10 cellular contexts compared by ENCODE assay signal in the genomic region with DNA sequence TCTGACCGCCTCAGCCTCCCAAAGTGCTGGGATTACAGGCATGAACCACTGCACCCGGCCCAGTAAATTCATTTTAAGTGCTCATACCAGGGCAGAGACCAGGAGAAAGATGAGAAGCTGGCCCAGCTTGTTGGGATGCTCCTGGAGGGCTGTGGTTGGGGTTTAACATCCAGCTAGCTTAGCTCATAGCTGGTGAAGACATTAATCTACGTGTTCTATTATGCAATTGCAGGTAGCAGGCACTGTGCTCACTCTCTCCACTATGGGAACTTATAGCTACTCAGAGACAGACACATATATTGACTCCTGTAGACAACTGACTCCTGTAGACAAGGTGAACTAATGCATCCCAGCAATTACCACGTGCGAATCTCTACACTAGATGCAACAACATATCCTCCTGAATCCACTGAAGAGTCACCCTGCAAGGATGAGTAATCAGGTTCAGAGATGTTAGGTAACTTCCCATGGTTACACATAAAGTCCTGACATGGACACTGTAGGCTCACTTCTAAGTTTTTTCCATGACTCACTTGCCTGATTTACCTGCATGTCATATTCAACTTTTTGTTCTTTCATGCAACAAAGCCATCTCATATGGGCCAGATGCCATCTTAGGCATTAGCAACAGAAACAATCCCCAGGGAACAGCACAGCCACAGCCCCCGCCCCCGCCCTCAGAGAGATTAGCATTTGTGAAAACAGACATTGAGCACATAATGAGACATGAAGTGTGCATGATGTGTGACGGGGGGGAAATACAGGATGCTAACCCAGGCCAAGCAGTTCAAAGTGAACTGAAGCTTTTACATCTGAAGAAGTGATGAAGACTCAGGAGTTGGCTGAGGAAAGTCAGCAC. TPM values are rescaled to one million over a fixed set of nuclear protein-coding genes. Genes with fewer than 3 reads are reported as not detected.
A peak's percentile ranks its signal among the peaks of the same experiment; 100 is the strongest.
DNase-seq lines count a peak whose midpoint lies in the region; ATAC-seq and TF ChIP-seq lines count a peak whose summit lies in the region.
"Had no signal": no experiment of that assay in that cellular context is flagged by ENCODE, and none has a peak within 500 bp of the region (broad histone marks: within the 10 kb centered on the region; RNA-seq: fewer than 3 reads in every experiment).

No MANE protein-coding gene starts in this region.

- H3K27me3 Mint-ChIP-seq in WTC11 (ENCODE audit: low read depth), result no peaks in the 10 kb centered on the region
- H3K27me3 Mint-ChIP-seq in memory B cell, result peaks cover 3% of the 10 kb centered on the region
- H3K27me3 Mint-ChIP-seq in endodermal cell (ENCODE audit: insufficient read depth), result no peaks in the 10 kb centered on the region

- TF ChIP-seq CTCF in WTC11 (IDR thresholded peaks at IDR 0.05) (no peak), lower leg skin (IDR thresholded peaks at IDR 0.05) (no peak), endodermal cell (conservative IDR thresholded peaks at IDR 0.05) (no peak), coronary artery (IDR thresholded peaks at IDR 0.05) (no peak)

- peaks cover 18% of the 10 kb centered on the region for H3K36me3 Mint-ChIP-seq in WTC11
- peaks cover 22% of the 10 kb centered on the region for H3K36me3 Mint-ChIP-seq in memory B cell
- peaks cover 20% of the 10 kb centered on the region for H3K36me3 Mint-ChIP-seq in endodermal cell (ENCODE audit: low read depth)

- no peak overlapping the region for H3K4me3 Mint-ChIP-seq in WTC11
- no peak overlapping the region for H3K4me3 Mint-ChIP-seq in memory B cell
- no peak overlapping the region for H3K4me3 Mint-ChIP-seq in endodermal cell

- ATAC-seq in HG02973 (IDR thresholded peaks at IDR 0.05; ENCODE audit: unreplicated experiment) (peak; percentile 60), WTC11 (no peak), memory B cell (ENCODE audit: low read depth) (peak; percentile 68)

- CTCF ChIA-PET in WTC11 (lab: Charles Lee), result no interaction called here

- H3K9ac ChIP-seq in endodermal cell (ENCODE audit: extremely low read depth, low read length, poor library complexity, severe bottlenecking), result no peak overlapping the region

- POLR2A ChIA-PET in WTC11 (lab: Charles Lee), result no interaction called here

- peaks cover 7% of the 10 kb centered on the region; the same call in 1 of the 2 replicates for H3K9me3 Mint-ChIP-seq in WTC11
- H3K9me3 Mint-ChIP-seq in memory B cell, result no peaks in the 10 kb centered on the region
- no peaks in the 10 kb centered on the region for H3K9me3 Mint-ChIP-seq in endodermal cell

- no peak for TF ChIP-seq POLR2A in lower leg skin (IDR thresholded peaks at IDR 0.05)

- H3K27ac ChIP-seq in endodermal cell (ENCODE audit: low read depth, low read length), result no peak overlapping the region
- no peak overlapping the region for H3K27ac ChIP-seq in coronary artery
- H3K27ac ChIP-seq: 22Rv1 had no signal

- H3K27ac Mint-ChIP-seq in WTC11 (peak overlapping the region; percentile 28), memory B cell (peak overlapping the region; percentile 25), endodermal cell (no peak overlapping the region)

- no peaks in the 10 kb centered on the region for H3K27me3 ChIP-seq in endodermal cell (ENCODE audit: control insufficient read depth, insufficient read depth, low read length, poor library complexity, severe bottlenecking)

- H3K4me1 Mint-ChIP-seq in WTC11 (peaks cover 14% of the 10 kb centered on the region), memory B cell (peaks cover 13% of the 10 kb centered on the region), endodermal cell (peaks cover 2% of the 10 kb centered on the region)

- intact Hi-C loops in lower leg skin (cut with DNase I; ENCODE audit: low total_unique reads), result no loop called here

- no peak overlapping the region for H3K4me3 ChIP-seq in lower leg skin (ENCODE audit: low read depth, poor library complexity, severe bottlenecking)
- H3K4me3 ChIP-seq in endodermal cell (ENCODE audit: low read length), result no peak overlapping the region
- H3K4me3 ChIP-seq in coronary artery, result no peak overlapping the region
- H3K4me3 ChIP-seq: lung had no signal

- DNase-seq in DMS 273 (lab: John Stamatoyannopoulos, UW; ENCODE audit: unreplicated experiment) (peak; percentile 11), DMS 273 treated with DMSO at 0.1 percent for 48 hours (lab: John Stamatoyannopoulos, UW) (no peak), WTC11 (ENCODE audit: low spot score) (no peak), memory B cell (ENCODE audit: low spot score in 2 of 2) (no peak), lower leg skin (ENCODE audit: low spot score in 2 of 2) (no peak), endodermal cell (no peak), coronary artery (ENCODE audit: low spot score) (no peak)

- no peaks in the 10 kb centered on the region for H3K4me1 ChIP-seq in endodermal cell (ENCODE audit: control insufficient read depth, insufficient read depth, low read length)

- 71 to 82% methylated on average over 8 of the region's 8 CpGs for WGBS in lower leg skin, 2 donors
- 85 to 86% methylated on average over 5 to 8 of the region's 8 CpGs for WGBS in endodermal cell (ENCODE audit: insufficient coverage in 1 of 2, insufficient read length in 1 of 2), 2 experiments

- no peaks in the 10 kb centered on the region for H3K9me3 ChIP-seq in endodermal cell (ENCODE audit: control insufficient read depth, low read length)

- peaks cover 29% of the 10 kb centered on the region for H3K36me3 ChIP-seq in endodermal cell (ENCODE audit: control insufficient read depth, insufficient read depth, low read length)

TF ChIP-seq in WTC11, 78 proteins besides CTCF, POLR2A, EP300 and RAD21 (continues in another document):
- TF ChIP-seq ZNF425 (CRISPR knock-in tag; conservative IDR thresholded peaks at IDR 0.05), result no peak
- TF ChIP-seq IRF2 (CRISPR knock-in tag; IDR thresholded peaks at IDR 0.05; ENCODE audit: borderline replicate concordance, low read depth), result no peak
- no peak for TF ChIP-seq ETV6 (CRISPR knock-in tag; IDR thresholded peaks at IDR 0.05)
- TF ChIP-seq, protein P1, sequence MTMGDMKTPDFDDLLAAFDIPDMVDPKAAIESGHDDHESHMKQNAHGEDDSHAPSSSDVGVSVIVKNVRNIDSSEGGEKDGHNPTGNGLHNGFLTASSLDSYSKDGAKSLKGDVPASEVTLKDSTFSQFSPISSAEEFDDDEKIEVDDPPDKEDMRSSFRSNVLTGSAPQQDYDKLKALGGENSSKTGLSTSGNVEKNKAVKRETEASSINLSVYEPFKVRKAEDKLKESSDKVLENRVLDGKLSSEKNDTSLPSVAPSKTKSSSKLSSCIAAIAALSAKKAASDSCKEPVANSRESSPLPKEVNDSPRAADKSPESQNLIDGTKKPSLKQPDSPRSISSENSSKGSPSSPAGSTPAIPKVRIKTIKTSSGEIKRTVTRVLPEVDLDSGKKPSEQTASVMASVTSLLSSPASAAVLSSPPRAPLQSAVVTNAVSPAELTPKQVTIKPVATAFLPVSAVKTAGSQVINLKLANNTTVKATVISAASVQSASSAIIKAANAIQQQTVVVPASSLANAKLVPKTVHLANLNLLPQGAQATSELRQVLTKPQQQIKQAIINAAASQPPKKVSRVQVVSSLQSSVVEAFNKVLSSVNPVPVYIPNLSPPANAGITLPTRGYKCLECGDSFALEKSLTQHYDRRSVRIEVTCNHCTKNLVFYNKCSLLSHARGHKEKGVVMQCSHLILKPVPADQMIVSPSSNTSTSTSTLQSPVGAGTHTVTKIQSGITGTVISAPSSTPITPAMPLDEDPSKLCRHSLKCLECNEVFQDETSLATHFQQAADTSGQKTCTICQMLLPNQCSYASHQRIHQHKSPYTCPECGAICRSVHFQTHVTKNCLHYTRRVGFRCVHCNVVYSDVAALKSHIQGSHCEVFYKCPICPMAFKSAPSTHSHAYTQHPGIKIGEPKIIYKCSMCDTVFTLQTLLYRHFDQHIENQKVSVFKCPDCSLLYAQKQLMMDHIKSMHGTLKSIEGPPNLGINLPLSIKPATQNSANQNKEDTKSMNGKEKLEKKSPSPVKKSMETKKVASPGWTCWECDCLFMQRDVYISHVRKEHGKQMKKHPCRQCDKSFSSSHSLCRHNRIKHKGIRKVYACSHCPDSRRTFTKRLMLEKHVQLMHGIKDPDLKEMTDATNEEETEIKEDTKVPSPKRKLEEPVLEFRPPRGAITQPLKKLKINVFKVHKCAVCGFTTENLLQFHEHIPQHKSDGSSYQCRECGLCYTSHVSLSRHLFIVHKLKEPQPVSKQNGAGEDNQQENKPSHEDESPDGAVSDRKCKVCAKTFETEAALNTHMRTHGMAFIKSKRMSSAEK (CRISPR knock-in tag; IDR thresholded peaks at IDR 0.05; ENCODE audit: borderline replicate concordance), result no peak
- no peak for TF ChIP-seq HMGA2 (CRISPR knock-in tag; IDR thresholded peaks at IDR 0.05)
- TF ChIP-seq, protein P2, sequence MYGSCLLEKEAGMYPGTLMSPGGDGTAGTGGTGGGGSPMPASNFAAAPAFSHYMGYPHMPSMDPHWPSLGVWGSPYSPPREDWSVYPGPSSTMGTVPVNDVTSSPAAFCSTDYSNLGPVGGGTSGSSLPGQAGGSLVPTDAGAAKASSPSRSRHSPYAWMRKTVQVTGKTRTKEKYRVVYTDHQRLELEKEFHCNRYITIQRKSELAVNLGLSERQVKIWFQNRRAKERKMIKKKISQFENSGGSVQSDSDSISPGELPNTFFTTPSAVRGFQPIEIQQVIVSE (CRISPR knock-in tag; IDR thresholded peaks at IDR 0.05; ENCODE audit: borderline replicate concordance), result no peak
- no peak for TF ChIP-seq GRHL2 (CRISPR knock-in tag; IDR thresholded peaks at IDR 0.05; ENCODE audit: insufficient replicate concordance, severe bottlenecking)

RNA-seq across cellular contexts. Expression of gene ERLIN1, which starts 37.2 kb away (rescaled TPM):
- total RNA-seq in WTC11 (2021) (23.5 to 33.4 TPM (median 31.5 TPM) in 3 replicates), lower leg skin (10 to 100 TPM; 23.0 to 36.9 (median 35.1) TPM), endodermal cell (10 to 100 TPM; 35.0 to 42.6 TPM)
- polyA plus RNA-seq in endodermal cell (2013, experiment 1 of 2), result 41.8 TPM
- polyA plus RNA-seq in endodermal cell (2013, experiment 2 of 2), result 42.3 TPM
